1 cellular context compared by ENCODE assay signal in genomic region chr4:169626328-169627282, GRCh38.
TF ChIP-seq lines count a peak whose summit lies in the region.

No MANE protein-coding gene starts in this region.

TF ChIP-seq in WTC11, 78 proteins besides CTCF, POLR2A, EP300 and RAD21 (continued from another document):
- TF ChIP-seq ARID4B (CRISPR knock-in tag; IDR thresholded peaks at IDR 0.05; ENCODE audit: borderline replicate concordance) = no peak
- no peak for TF ChIP-seq ZSCAN18 (CRISPR knock-in tag; IDR thresholded peaks at IDR 0.05)
- no peak for TF ChIP-seq ZNF425 (CRISPR knock-in tag; conservative IDR thresholded peaks at IDR 0.05)
- TF ChIP-seq, protein P1, sequence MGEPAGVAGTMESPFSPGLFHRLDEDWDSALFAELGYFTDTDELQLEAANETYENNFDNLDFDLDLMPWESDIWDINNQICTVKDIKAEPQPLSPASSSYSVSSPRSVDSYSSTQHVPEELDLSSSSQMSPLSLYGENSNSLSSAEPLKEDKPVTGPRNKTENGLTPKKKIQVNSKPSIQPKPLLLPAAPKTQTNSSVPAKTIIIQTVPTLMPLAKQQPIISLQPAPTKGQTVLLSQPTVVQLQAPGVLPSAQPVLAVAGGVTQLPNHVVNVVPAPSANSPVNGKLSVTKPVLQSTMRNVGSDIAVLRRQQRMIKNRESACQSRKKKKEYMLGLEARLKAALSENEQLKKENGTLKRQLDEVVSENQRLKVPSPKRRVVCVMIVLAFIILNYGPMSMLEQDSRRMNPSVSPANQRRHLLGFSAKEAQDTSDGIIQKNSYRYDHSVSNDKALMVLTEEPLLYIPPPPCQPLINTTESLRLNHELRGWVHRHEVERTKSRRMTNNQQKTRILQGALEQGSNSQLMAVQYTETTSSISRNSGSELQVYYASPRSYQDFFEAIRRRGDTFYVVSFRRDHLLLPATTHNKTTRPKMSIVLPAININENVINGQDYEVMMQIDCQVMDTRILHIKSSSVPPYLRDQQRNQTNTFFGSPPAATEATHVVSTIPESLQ (CRISPR knock-in tag; IDR thresholded peaks at IDR 0.05) = no peak
- TF ChIP-seq NFE2L1 (CRISPR knock-in tag; IDR thresholded peaks at IDR 0.05) = no peak
- TF ChIP-seq, protein P2, sequence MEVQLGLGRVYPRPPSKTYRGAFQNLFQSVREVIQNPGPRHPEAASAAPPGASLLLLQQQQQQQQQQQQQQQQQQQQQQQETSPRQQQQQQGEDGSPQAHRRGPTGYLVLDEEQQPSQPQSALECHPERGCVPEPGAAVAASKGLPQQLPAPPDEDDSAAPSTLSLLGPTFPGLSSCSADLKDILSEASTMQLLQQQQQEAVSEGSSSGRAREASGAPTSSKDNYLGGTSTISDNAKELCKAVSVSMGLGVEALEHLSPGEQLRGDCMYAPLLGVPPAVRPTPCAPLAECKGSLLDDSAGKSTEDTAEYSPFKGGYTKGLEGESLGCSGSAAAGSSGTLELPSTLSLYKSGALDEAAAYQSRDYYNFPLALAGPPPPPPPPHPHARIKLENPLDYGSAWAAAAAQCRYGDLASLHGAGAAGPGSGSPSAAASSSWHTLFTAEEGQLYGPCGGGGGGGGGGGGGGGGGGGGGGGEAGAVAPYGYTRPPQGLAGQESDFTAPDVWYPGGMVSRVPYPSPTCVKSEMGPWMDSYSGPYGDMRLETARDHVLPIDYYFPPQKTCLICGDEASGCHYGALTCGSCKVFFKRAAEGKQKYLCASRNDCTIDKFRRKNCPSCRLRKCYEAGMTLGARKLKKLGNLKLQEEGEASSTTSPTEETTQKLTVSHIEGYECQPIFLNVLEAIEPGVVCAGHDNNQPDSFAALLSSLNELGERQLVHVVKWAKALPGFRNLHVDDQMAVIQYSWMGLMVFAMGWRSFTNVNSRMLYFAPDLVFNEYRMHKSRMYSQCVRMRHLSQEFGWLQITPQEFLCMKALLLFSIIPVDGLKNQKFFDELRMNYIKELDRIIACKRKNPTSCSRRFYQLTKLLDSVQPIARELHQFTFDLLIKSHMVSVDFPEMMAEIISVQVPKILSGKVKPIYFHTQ (CRISPR knock-in tag; IDR thresholded peaks at IDR 0.05) = no peak
- TF ChIP-seq ETV6 (CRISPR knock-in tag; IDR thresholded peaks at IDR 0.05) = no peak
